In genomic region chr14:71139058-71139946, GRCh38 we compare ENCODE assay signal across 8 cellular contexts.
DNase-seq lines count a peak whose midpoint lies in the region; ATAC-seq and TF ChIP-seq lines count a peak whose summit lies in the region.

No MANE protein-coding gene starts in this region.

- intact Hi-C loops in left ventricle myocardium inferior (cut with micrococcal nuclease): loop anchor here (5.0 kb wide), 1 partner anchor 613 kb away; no protein-coding TSS in a partner anchor

- peak; percentile 93 for TF ChIP-seq RAD21 in SK-N-SH (IDR thresholded peaks at IDR 0.05; ENCODE audit: low read length)

- peaks cover 2% of the 10 kb centered on the region for H3K9me3 ChIP-seq in DND-41 (ENCODE audit: insufficient read depth, low read length, severe bottlenecking)
- H3K9me3 ChIP-seq in SK-N-SH: no peaks in the 10 kb centered on the region
- H3K9me3 ChIP-seq in left ventricle myocardium inferior (replicated peaks): peaks cover 9% of the 10 kb centered on the region

- 70% methylated on average over 36 of the region's 37 CpGs for WGBS in SK-N-SH (ENCODE audit: low lambda C conversion rate)

- H3K27me3 ChIP-seq in DND-41 (ENCODE audit: insufficient read depth, low read length, poor library complexity) (no peaks in the 10 kb centered on the region), KMS-11 (ENCODE audit: insufficient read depth, low read depth) (no peaks in the 10 kb centered on the region), SK-N-SH (ENCODE audit: insufficient read depth) (no peaks in the 10 kb centered on the region), left ventricle myocardium inferior (ENCODE audit: low read depth) (no peaks in the 10 kb centered on the region)

- no peaks in the 10 kb centered on the region for H3K79me2 ChIP-seq in DND-41 (ENCODE audit: insufficient read depth, low read length)
- no peaks in the 10 kb centered on the region for H3K79me2 ChIP-seq in KMS-11 (ENCODE audit: insufficient read depth, low read depth)
- no peaks in the 10 kb centered on the region for H3K79me2 ChIP-seq in SK-N-SH (ENCODE audit: insufficient read depth)

- peak; percentile 97 for TF ChIP-seq CTCF in DND-41 (IDR thresholded peaks at IDR 0.05; ENCODE audit: borderline replicate concordance, extremely low read depth, low read length, poor library complexity, severe bottlenecking)
- peak; percentile 88 for TF ChIP-seq CTCF in KMS-11 (conservative IDR thresholded peaks at IDR 0.05; ENCODE audit: low read depth, low read length)
- peak; percentile 95 for TF ChIP-seq CTCF in SK-N-SH (IDR thresholded peaks at IDR 0.05)
- peak; percentile 95 for TF ChIP-seq CTCF in left ventricle myocardium inferior (IDR thresholded peaks at IDR 0.05; ENCODE audit: borderline replicate concordance)

- H3K36me3 ChIP-seq in DND-41 (ENCODE audit: insufficient read depth, low read length): no peaks in the 10 kb centered on the region
- H3K36me3 ChIP-seq in KMS-11 (ENCODE audit: insufficient read depth): no peaks in the 10 kb centered on the region
- H3K36me3 ChIP-seq in SK-N-SH (replicated peaks in 1 of 2; ENCODE audit: control insufficient read depth in 1 of 2, insufficient read depth in 2 of 2, low read length in 1 of 2): no peaks in the 10 kb centered on the region
- H3K36me3 ChIP-seq in left ventricle myocardium inferior: no peaks in the 10 kb centered on the region

- DNase-seq in DND-41: peak; percentile 65
- peak; percentile 85 for DNase-seq in SK-N-SH
- peak; percentile 32 for DNase-seq in amniotic epithelial cell (ENCODE audit: low read depth)
- peak; percentile 37 for DNase-seq in left ventricle myocardium inferior
- peak; percentile 23 for DNase-seq in renal cortical epithelial cell (ENCODE audit: low read depth)

- no peaks in the 10 kb centered on the region for H4K20me1 ChIP-seq in DND-41 (ENCODE audit: insufficient read depth, low read length)
- H4K20me1 ChIP-seq in KMS-11 (ENCODE audit: insufficient read depth): no peaks in the 10 kb centered on the region
- no peaks in the 10 kb centered on the region for H4K20me1 ChIP-seq in SK-N-SH (ENCODE audit: insufficient read depth)

- H3F3A ChIP-seq in SK-N-SH (replicated peaks; ENCODE audit: insufficient read depth): peaks cover 22% of the 10 kb centered on the region

- no peak for TF ChIP-seq EP300 in SK-N-SH (IDR thresholded peaks at IDR 0.05; ENCODE audit: borderline replicate concordance in 1 of 2, low read depth in 1 of 2, low read length in 1 of 2)

- H3K4me1 ChIP-seq in DND-41 (ENCODE audit: insufficient read depth, low read length): peaks cover 24% of the 10 kb centered on the region
- H3K4me1 ChIP-seq in KMS-11 (ENCODE audit: low read depth, poor library complexity, severe bottlenecking): peaks cover 11% of the 10 kb centered on the region
- peaks cover 4 to 13% of the 10 kb centered on the region in 2 experiments; a peak in 2 of 4 replicates for H3K4me1 ChIP-seq in SK-N-SH (ENCODE audit: control insufficient read depth in 1 of 2, insufficient read depth in 2 of 2, low read depth in 1 of 2, low read length in 1 of 2)
- peaks cover 5% of the 10 kb centered on the region for H3K4me1 ChIP-seq in left ventricle myocardium inferior

- H3K9ac ChIP-seq in DND-41 (ENCODE audit: low read depth, low read length) (no peak overlapping the region), KMS-11 (no peak overlapping the region), SK-N-SH (no peak overlapping the region)

- no peak overlapping the region for H2AFZ ChIP-seq in DND-41 (ENCODE audit: low read depth, low read length)
- no peak overlapping the region for H2AFZ ChIP-seq in KMS-11 (ENCODE audit: low read depth)
- H2AFZ ChIP-seq in SK-N-SH (ENCODE audit: low read depth): 0 out of 2 replicates have a peak overlapping the region, but pooled peaks have one; percentile 59

- no peaks in the 10 kb centered on the region for H3K9me2 ChIP-seq in SK-N-SH

- H3K4me3 ChIP-seq in DND-41 (ENCODE audit: low read depth in 1 of 2, low read length in 2 of 2): no peak overlapping the region
- H3K4me3 ChIP-seq in KMS-11 (IDR thresholded peaks at IDR 0.05; ENCODE audit: insufficient read depth, low read depth, low read length): no peak overlapping the region
- H3K4me3 ChIP-seq in SK-N-SH (ENCODE audit: low read depth in 2 of 2, low read length in 1 of 2): no peak overlapping the region; a peak in 1 of 4 replicates
- no peak overlapping the region for H3K4me3 ChIP-seq in left ventricle myocardium inferior

- ATAC-seq in DND-41 (ENCODE audit: insufficient read depth, low read depth) (peak; percentile 66), GM21529 (IDR thresholded peaks at IDR 0.05; ENCODE audit: unreplicated experiment) (no peak), HG02642 (IDR thresholded peaks at IDR 0.05; ENCODE audit: poor library complexity, unreplicated experiment) (no peak)

- H3K27ac ChIP-seq in DND-41 (ENCODE audit: low read length): no peak overlapping the region
- no peak overlapping the region for H3K27ac ChIP-seq in KMS-11
- H3K27ac ChIP-seq in SK-N-SH (ENCODE audit: low read depth in 2 of 2, low read length in 1 of 2): no peak overlapping the region
- no peak overlapping the region for H3K27ac ChIP-seq in left ventricle myocardium inferior (replicated peaks)

- POLR2A ChIA-PET in SK-N-SH (lab: Yijun Ruan, JAX): no interaction called here

- no peak overlapping the region for H3K4me2 ChIP-seq in DND-41 (ENCODE audit: insufficient read depth, low read length)
- H3K4me2 ChIP-seq in KMS-11: no peak overlapping the region
- no peak overlapping the region for H3K4me2 ChIP-seq in SK-N-SH

- CTCF ChIA-PET in SK-N-SH (lab: Yijun Ruan, JAX): interaction anchor here (0.6 to 15.9 kb wide), 15 partner anchors 14 to 1282 kb away, joined by 3 to 198 read pairs (median 4); partner anchors contain the start of gene SIPA1L1

TF ChIP-seq in SK-N-SH, 30 proteins besides CTCF, POLR2A, EP300 and RAD21:
- TF ChIP-seq FOXJ3 (CRISPR knock-in tag; IDR thresholded peaks at IDR 0.05): no peak
- no peak for TF ChIP-seq JUND (IDR thresholded peaks at IDR 0.05)
- peak; percentile 88 for TF ChIP-seq SMC3 (IDR thresholded peaks at IDR 0.05; ENCODE audit: low read depth, low read length)
- no peak for TF ChIP-seq RCOR1 (IDR thresholded peaks at IDR 0.05; ENCODE audit: low read length)

Comparison
In these comparisons a context has a peak if more than half of its experiments do, and no peak if none do; other contexts are left out.
1. DNase-seq: peak in every context shown above with its lines; median percentile 85 in SK-N-SH; 65 in DND-41; 37 in left ventricle myocardium inferior; 32 in amniotic epithelial cell; 23 in renal cortical epithelial cell.